In genomic region chr14:22202313-22202712, GRCh38 we compare ENCODE assay signal across 27 cellular contexts.
DNase-seq lines count a peak whose midpoint lies in the region; ATAC-seq and TF ChIP-seq lines count a peak whose summit lies in the region.
"Had no signal": no experiment of that assay in that cellular context is flagged by ENCODE, and none has a peak within 500 bp of the region (broad histone marks: within the 10 kb centered on the region; RNA-seq: fewer than 3 reads in every experiment).

No MANE protein-coding gene starts in this region.

- H3K4me3 ChIP-seq in OCI-LY7 (ENCODE audit: low read depth, low read length, poor library complexity, severe bottlenecking) (no peak overlapping the region), neural progenitor cell (no peak overlapping the region)
- H3K4me3 ChIP-seq: esophagus squamous epithelium, GM23248, left lung, pancreas, right atrium auricular region, smooth muscle cell, stomach, tibial nerve had no signal

- peak overlapping the region; percentile 71 for H3K4me3 Mint-ChIP-seq in activated CD4-positive, alpha-beta T cell treated with anti-CD3 and anti-CD28 coated beads, Interleukin-2, amount 10 ng/mL, durations not matched to agents 7 days and 5 days
- peak overlapping the region; percentile 70 for H3K4me3 Mint-ChIP-seq in CD4-positive, alpha-beta T cell
- peak overlapping the region; percentile 69 for H3K4me3 Mint-ChIP-seq in T-helper 2 cell treated with Interferon-gamma antibody and Interleukin-4, amounts not matched to agents 5 μg/mL and 100 μg/mL, for 36 hours
- H3K4me3 Mint-ChIP-seq in activated naive CD8-positive, alpha-beta T cell treated with anti-CD3 and anti-CD28 coated beads, Interleukin-2, amount 10 ng/mL, durations not matched to agents 7 days and 5 days: peak overlapping the region; percentile 81
- H3K4me3 Mint-ChIP-seq in neural progenitor cell: no peak overlapping the region
- H3K4me3 Mint-ChIP-seq: brain, IgD-negative memory B cell, memory B cell, WTC11 had no signal

- H3K4me2 ChIP-seq in OCI-LY7 (ENCODE audit: low read length): no peak overlapping the region
- no peak overlapping the region for H3K4me2 ChIP-seq in neural progenitor cell
- H3K4me2 ChIP-seq: smooth muscle cell had no signal

- H3K9me2 ChIP-seq in OCI-LY7 (ENCODE audit: insufficient read depth, low read length): no peaks in the 10 kb centered on the region

- H3K79me2 ChIP-seq in OCI-LY7 (ENCODE audit: insufficient read depth, low read depth, low read length): no peaks in the 10 kb centered on the region
- no peaks in the 10 kb centered on the region for H3K79me2 ChIP-seq in neural progenitor cell (ENCODE audit: low read depth)

- ATAC-seq in CD4-positive, alpha-beta T cell (ENCODE audit: poor library complexity): no peak
- ATAC-seq in activated naive CD8-positive, alpha-beta T cell treated with anti-CD3 and anti-CD28 coated beads, Interleukin-2, amount 10 ng/mL, durations not matched to agents 7 days and 5 days (ENCODE audit: low read depth): peak; percentile 56
- ATAC-seq: foreskin keratinocyte, left lung, pancreas, WTC11 had no signal

- CTCF ChIA-PET in activated CD4-positive, alpha-beta T cell treated with anti-CD3 and anti-CD28 coated beads, Interleukin-2, amount 10 ng/mL, durations not matched to agents 7 days and 5 days (lab: Charles Lee): no interaction called here
- CTCF ChIA-PET in CD4-positive, alpha-beta T cell (lab: Charles Lee): no interaction called here
- CTCF ChIA-PET in OCI-LY7 (lab: Charles Lee; ENCODE audit: unreplicated experiment): interaction anchor here (1.4 kb wide), 1 partner anchor 25 kb away, joined by 3 read pairs; no protein-coding TSS in a partner anchor

- no peak overlapping the region for H2AFZ ChIP-seq in OCI-LY7 (ENCODE audit: low read length)
- no peak overlapping the region for H2AFZ ChIP-seq in neural progenitor cell (replicated peaks)
- H2AFZ ChIP-seq: GM23248 had no signal

- no peaks in the 10 kb centered on the region for H3F3A ChIP-seq in neural progenitor cell (ENCODE audit: low read depth)

- H3K36me3 ChIP-seq in OCI-LY7 (ENCODE audit: insufficient read depth, low read length) (no peaks in the 10 kb centered on the region), neural progenitor cell (no peaks in the 10 kb centered on the region)
- H3K36me3 ChIP-seq: esophagus squamous epithelium, left lung, pancreas, right atrium auricular region, stomach, tibial nerve had no signal

- H4K20me1 ChIP-seq in OCI-LY7 (ENCODE audit: insufficient read depth, low read length): no peaks in the 10 kb centered on the region
- H4K20me1 ChIP-seq in neural progenitor cell (ENCODE audit: low read depth): no peaks in the 10 kb centered on the region

- no peaks in the 10 kb centered on the region for H3K9me3 ChIP-seq in CD4-positive, alpha-beta T cell (ENCODE audit: control insufficient read depth, low read length)
- H3K9me3 ChIP-seq in OCI-LY7 (ENCODE audit: low read length) (no peaks in the 10 kb centered on the region), neural progenitor cell (ENCODE audit: low read depth) (no peaks in the 10 kb centered on the region)
- H3K9me3 ChIP-seq: pancreas, right atrium auricular region had no signal

- intact Hi-C loops in CD4-positive, alpha-beta T cell (cut with DNase I, micrococcal nuclease): loop anchor here in 1 of 2 experiments (5.0 kb wide), 1 partner anchor 35 kb away; no protein-coding TSS in a partner anchor
- intact Hi-C loops in OCI-LY7 (cut with micrococcal nuclease; ENCODE audit: unreplicated experiment): no loop called here

- H3K9ac ChIP-seq in neural progenitor cell: no peak overlapping the region
- H3K9ac ChIP-seq: GM23248 had no signal

- BruUV-seq in OCI-LY7 (replicated peaks; lab: Mats Ljungman, UMichigan): no TSS peak

- H3K4me1 ChIP-seq in OCI-LY7 (ENCODE audit: insufficient read depth, low read length, poor library complexity, severe bottlenecking) (no peaks in the 10 kb centered on the region), neural progenitor cell (no peaks in the 10 kb centered on the region)
- H3K4me1 ChIP-seq: esophagus squamous epithelium, foreskin keratinocyte, left lung, pancreas, right atrium auricular region, stomach, tibial nerve had no signal

- no peaks in the 10 kb centered on the region for H3K27me3 ChIP-seq in CD4-positive, alpha-beta T cell (ENCODE audit: control insufficient read depth, insufficient read depth, low read length)
- no peaks in the 10 kb centered on the region for H3K27me3 ChIP-seq in neural progenitor cell
- H3K27me3 ChIP-seq: esophagus squamous epithelium, foreskin keratinocyte, left lung, pancreas, right atrium auricular region, stomach, tibial nerve had no signal

- POLR2A ChIA-PET in activated CD4-positive, alpha-beta T cell treated with anti-CD3 and anti-CD28 coated beads, Interleukin-2, amount 10 ng/mL, durations not matched to agents 7 days and 5 days (lab: Charles Lee): no interaction called here
- POLR2A ChIA-PET in CD4-positive, alpha-beta T cell (lab: Charles Lee): interaction anchor here (1.3 to 2.1 kb wide), 3 partner anchors 325 to 368 kb away, joined by 3 to 11 read pairs (median 5); no protein-coding TSS in a partner anchor
- POLR2A ChIA-PET in activated naive CD8-positive, alpha-beta T cell treated with anti-CD3 and anti-CD28 coated beads, Interleukin-2, amount 10 ng/mL, durations not matched to agents 7 days and 5 days (lab: Charles Lee): interaction anchor here (0.9 to 1.4 kb wide), 2 partner anchors 31 to 564 kb away, joined by 3 read pairs; partner anchors contain the start of gene OXA1L
- POLR2A ChIA-PET in OCI-LY7 (lab: Charles Lee): interaction anchor here (1.2 kb wide), 1 partner anchor 77 kb away, joined by 3 read pairs; no protein-coding TSS in a partner anchor

- TF ChIP-seq CTCF in CD4-positive, alpha-beta T cell (IDR thresholded peaks at IDR 0.05): no peak
- no peak for TF ChIP-seq CTCF in OCI-LY7 (conservative IDR thresholded peaks at IDR 0.05; ENCODE audit: low read length)
- TF ChIP-seq CTCF in neural progenitor cell (IDR thresholded peaks at IDR 0.05): no peak

- peak overlapping the region; percentile 71 for H3K27ac Mint-ChIP-seq in activated CD4-positive, alpha-beta T cell treated with anti-CD3 and anti-CD28 coated beads, Interleukin-2, amount 10 ng/mL, durations not matched to agents 7 days and 5 days
- peak overlapping the region; percentile 79 for H3K27ac Mint-ChIP-seq in CD4-positive, alpha-beta T cell
- peak overlapping the region; percentile 48 for H3K27ac Mint-ChIP-seq in T-helper 2 cell treated with Interferon-gamma antibody and Interleukin-4, amounts not matched to agents 5 μg/mL and 100 μg/mL, for 36 hours
- H3K27ac Mint-ChIP-seq in activated naive CD8-positive, alpha-beta T cell treated with anti-CD3 and anti-CD28 coated beads, Interleukin-2, amount 10 ng/mL, durations not matched to agents 7 days and 5 days: peak overlapping the region; percentile 82
- no peak overlapping the region for H3K27ac Mint-ChIP-seq in neural progenitor cell
- H3K27ac Mint-ChIP-seq: brain, IgD-negative memory B cell, memory B cell, WTC11 had no signal

- no peak overlapping the region for H3K27ac ChIP-seq in CD4-positive, alpha-beta T cell (ENCODE audit: low read depth, low read length)
- H3K27ac ChIP-seq in OCI-LY7 (ENCODE audit: low read depth, low read length, poor library complexity, severe bottlenecking) (no peak overlapping the region), substantia nigra (ENCODE audit: low read depth, low read length, poor library complexity, severe bottlenecking) (no peak overlapping the region), neural progenitor cell (no peak overlapping the region)
- H3K27ac ChIP-seq: esophagus squamous epithelium, foreskin keratinocyte, GM23248, left lung, pancreas, right atrium auricular region, stomach, tibial nerve had no signal

- peaks cover 20% of the 10 kb centered on the region for H3K4me1 Mint-ChIP-seq in activated CD4-positive, alpha-beta T cell treated with anti-CD3 and anti-CD28 coated beads, Interleukin-2, amount 10 ng/mL, durations not matched to agents 7 days and 5 days
- H3K4me1 Mint-ChIP-seq in CD4-positive, alpha-beta T cell (ENCODE audit: low read depth): peaks cover 10% of the 10 kb centered on the region
- H3K4me1 Mint-ChIP-seq in T-helper 2 cell treated with Interferon-gamma antibody and Interleukin-4, amounts not matched to agents 5 μg/mL and 100 μg/mL, for 36 hours (ENCODE audit: low read depth): peaks cover 22% of the 10 kb centered on the region
- no peaks in the 10 kb centered on the region for H3K4me1 Mint-ChIP-seq in activated naive CD8-positive, alpha-beta T cell treated with anti-CD3 and anti-CD28 coated beads, Interleukin-2, amount 10 ng/mL, durations not matched to agents 7 days and 5 days
- H3K4me1 Mint-ChIP-seq in neural progenitor cell: no peaks in the 10 kb centered on the region
- H3K4me1 Mint-ChIP-seq: brain, IgD-negative memory B cell, WTC11 had no signal

- no peaks in the 10 kb centered on the region for H3K27me3 Mint-ChIP-seq in activated CD4-positive, alpha-beta T cell treated with anti-CD3 and anti-CD28 coated beads, Interleukin-2, amount 10 ng/mL, durations not matched to agents 7 days and 5 days
- H3K27me3 Mint-ChIP-seq in CD4-positive, alpha-beta T cell: no peaks in the 10 kb centered on the region
- no peaks in the 10 kb centered on the region for H3K27me3 Mint-ChIP-seq in T-helper 2 cell treated with Interferon-gamma antibody and Interleukin-4, amounts not matched to agents 5 μg/mL and 100 μg/mL, for 36 hours (ENCODE audit: low read depth)
- H3K27me3 Mint-ChIP-seq in activated naive CD8-positive, alpha-beta T cell treated with anti-CD3 and anti-CD28 coated beads, Interleukin-2, amount 10 ng/mL, durations not matched to agents 7 days and 5 days: no peaks in the 10 kb centered on the region
- H3K27me3 Mint-ChIP-seq in neural progenitor cell (ENCODE audit: insufficient read depth, low read depth): no peaks in the 10 kb centered on the region

- no peaks in the 10 kb centered on the region for H3K36me3 Mint-ChIP-seq in activated CD4-positive, alpha-beta T cell treated with anti-CD3 and anti-CD28 coated beads, Interleukin-2, amount 10 ng/mL, durations not matched to agents 7 days and 5 days (ENCODE audit: low read depth)
- no peaks in the 10 kb centered on the region for H3K36me3 Mint-ChIP-seq in CD4-positive, alpha-beta T cell (ENCODE audit: low read depth)
- no peaks in the 10 kb centered on the region for H3K36me3 Mint-ChIP-seq in T-helper 2 cell treated with Interferon-gamma antibody and Interleukin-4, amounts not matched to agents 5 μg/mL and 100 μg/mL, for 36 hours (ENCODE audit: low read depth)
- no peaks in the 10 kb centered on the region for H3K36me3 Mint-ChIP-seq in activated naive CD8-positive, alpha-beta T cell treated with anti-CD3 and anti-CD28 coated beads, Interleukin-2, amount 10 ng/mL, durations not matched to agents 7 days and 5 days
- H3K36me3 Mint-ChIP-seq in neural progenitor cell: no peaks in the 10 kb centered on the region
- H3K36me3 Mint-ChIP-seq: brain had no signal

- peaks cover 2% of the 10 kb centered on the region for H3K9me3 Mint-ChIP-seq in activated CD4-positive, alpha-beta T cell treated with anti-CD3 and anti-CD28 coated beads, Interleukin-2, amount 10 ng/mL, durations not matched to agents 7 days and 5 days
- no peaks in the 10 kb centered on the region for H3K9me3 Mint-ChIP-seq in CD4-positive, alpha-beta T cell
- H3K9me3 Mint-ChIP-seq in T-helper 2 cell treated with Interferon-gamma antibody and Interleukin-4, amounts not matched to agents 5 μg/mL and 100 μg/mL, for 36 hours: no peaks in the 10 kb centered on the region
- no peaks in the 10 kb centered on the region for H3K9me3 Mint-ChIP-seq in activated naive CD8-positive, alpha-beta T cell treated with anti-CD3 and anti-CD28 coated beads, Interleukin-2, amount 10 ng/mL, durations not matched to agents 7 days and 5 days
- peaks cover 6% of the 10 kb centered on the region for H3K9me3 Mint-ChIP-seq in neural progenitor cell

- DNase-seq in activated CD4-positive, alpha-beta T cell treated with anti-CD3 and anti-CD28 coated beads, Interleukin-2, amount 10 ng/mL, durations not matched to agents 7 days and 5 days: peak; percentile 18
- DNase-seq in activated CD4-positive, alpha-beta T cell treated with anti-CD3 and anti-CD28 coated beads, Interleukin-2, amount 50 U/mL, for 1 hour: no peak
- DNase-seq in CD4-positive, alpha-beta T cell: no peak
- no peak for DNase-seq in T-helper 2 cell treated with Interferon-gamma antibody and Interleukin-4, amounts not matched to agents 5 μg/mL and 100 μg/mL, for 36 hours (ENCODE audit: low spot score)
- DNase-seq in activated naive CD8-positive, alpha-beta T cell treated with anti-CD3 and anti-CD28 coated beads, Interleukin-2, amount 10 ng/mL, durations not matched to agents 7 days and 5 days: no peak
- DNase-seq in OCI-LY7 (ENCODE audit: low spot score) (no peak), substantia nigra (lab: John Stamatoyannopoulos, UW) (no peak), neural progenitor cell (ENCODE audit: low spot score) (no peak)
- DNase-seq: esophagus squamous epithelium, foreskin keratinocyte, GM23248, head of caudate nucleus, islet precursor cell, left lung, NCI-H1436 treated with DMSO at 0.1 percent for 48 hours, NCI-H226, NCI-H69, pancreas, SIG-M5, stomach had no signal
